Comparison of ENCODE assay signal across 8 cellular contexts in genomic region chr7:111730476-111731300, GRCh38.
DNase-seq lines count a peak whose midpoint lies in the region; ATAC-seq and TF ChIP-seq lines count a peak whose summit lies in the region.

No MANE protein-coding gene starts in this region.

- no peaks in the 10 kb centered on the region for H3K4me1 Mint-ChIP-seq in T-helper 2 cell treated with Interferon-gamma antibody and Interleukin-4, amounts not matched to agents 5 μg/mL and 100 μg/mL, for 36 hours (ENCODE audit: low read depth)

- H3K4me3 Mint-ChIP-seq in T-helper 2 cell treated with Interferon-gamma antibody and Interleukin-4, amounts not matched to agents 5 μg/mL and 100 μg/mL, for 36 hours, result no peak overlapping the region

- no peaks in the 10 kb centered on the region for H3K9me3 Mint-ChIP-seq in T-helper 2 cell treated with Interferon-gamma antibody and Interleukin-4, amounts not matched to agents 5 μg/mL and 100 μg/mL, for 36 hours

- no peaks in the 10 kb centered on the region for H3K36me3 ChIP-seq in kidney epithelial cell (ENCODE audit: control insufficient read depth, insufficient read depth, low read length)

- no peaks in the 10 kb centered on the region for H3K27me3 Mint-ChIP-seq in T-helper 2 cell treated with Interferon-gamma antibody and Interleukin-4, amounts not matched to agents 5 μg/mL and 100 μg/mL, for 36 hours (ENCODE audit: low read depth)

- H3K27me3 ChIP-seq in kidney epithelial cell (ENCODE audit: control insufficient read depth, insufficient read depth, low read length), result no peaks in the 10 kb centered on the region

- H3K27ac Mint-ChIP-seq in T-helper 2 cell treated with Interferon-gamma antibody and Interleukin-4, amounts not matched to agents 5 μg/mL and 100 μg/mL, for 36 hours, result no peak overlapping the region

- no peaks in the 10 kb centered on the region for H3K36me3 Mint-ChIP-seq in T-helper 2 cell treated with Interferon-gamma antibody and Interleukin-4, amounts not matched to agents 5 μg/mL and 100 μg/mL, for 36 hours (ENCODE audit: low read depth)

- peak; percentile 47 for TF ChIP-seq CTCF in kidney epithelial cell (IDR thresholded peaks at IDR 0.05; ENCODE audit: insufficient read depth, low read length, poor library complexity, severe bottlenecking)

- no peak overlapping the region for H3K4me3 ChIP-seq in kidney epithelial cell (ENCODE audit: low read depth, low read length)

- DNase-seq in DMS53 (lab: John Stamatoyannopoulos, UW), result peak; percentile 64
- DNase-seq in Kasumi-1 (lab: John Stamatoyannopoulos, UW), result peak; percentile 75 to 81
- peak; percentile 14 for DNase-seq in SW480 (ENCODE audit: low spot score)
- DNase-seq in kidney epithelial cell (ENCODE audit: low read depth), result no peak
- no peak for DNase-seq in NCI-H1048 (lab: John Stamatoyannopoulos, UW)
- no peak for DNase-seq in effector CD4-positive, alpha-beta T cell
- no peak for DNase-seq in T-helper 2 cell treated with Interferon-gamma antibody and Interleukin-4, amounts not matched to agents 5 μg/mL and 100 μg/mL, for 36 hours (ENCODE audit: low spot score)

- peak; percentile 58 for ATAC-seq in GM21381 (IDR thresholded peaks at IDR 0.05; ENCODE audit: unreplicated experiment)

Comparison
In these comparisons a context has a peak if more than half of its experiments do, and no peak if none do; other contexts are left out.
1. DNase-seq: peak in DMS53 (single experiment), Kasumi-1 (2 of 2) and SW480 (single experiment); none in kidney epithelial cell (single experiment), NCI-H1048 (single experiment), effector CD4-positive, alpha-beta T cell (single experiment) and T-helper 2 cell treated with Interferon-gamma antibody and Interleukin-4, amounts not matched to agents 5 μg/mL and 100 μg/mL, for 36 hours (single experiment).